ENCODE assay signal across 15 cellular contexts in the genomic region with DNA sequence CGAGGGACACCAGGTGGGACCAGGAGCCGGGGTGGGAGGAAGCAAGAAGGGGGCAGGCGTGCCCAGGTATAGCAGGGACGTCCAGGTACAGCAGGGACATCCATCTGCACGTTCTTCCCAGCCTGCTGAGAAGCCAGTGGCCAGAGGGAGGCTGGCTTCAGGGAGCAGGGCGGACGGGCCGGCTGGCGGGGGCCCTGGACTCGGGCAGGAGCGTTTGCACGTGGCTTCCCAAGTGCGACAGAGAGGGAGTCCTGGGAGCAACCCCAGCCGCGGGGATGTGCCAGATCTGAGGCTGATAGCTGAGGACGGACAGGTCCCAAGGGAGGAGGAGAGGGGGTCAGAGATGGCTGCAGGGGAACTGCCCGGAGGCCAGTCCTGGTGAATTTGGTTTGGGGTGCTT. TPM values are rescaled to one million over a fixed set of nuclear protein-coding genes. Genes with fewer than 3 reads are reported as not detected.
A peak's percentile ranks its signal among the peaks of the same experiment; 100 is the strongest.
DNase-seq lines count a peak whose midpoint lies in the region; ATAC-seq, FAIRE-seq and TF ChIP-seq lines count a peak whose summit lies in the region.
"Had no signal": no experiment of that assay in that cellular context is flagged by ENCODE, and none has a peak within 500 bp of the region (broad histone marks: within the 10 kb centered on the region; RNA-seq: fewer than 3 reads in every experiment).

No MANE protein-coding gene starts in this region.

- no peaks in the 10 kb centered on the region for H3K27me3 ChIP-seq in pancreas

- H3K4me3 Mint-ChIP-seq in activated naive CD8-positive, alpha-beta T cell treated with anti-CD3 and anti-CD28 coated beads, Interleukin-2, amount 10 ng/mL, durations not matched to agents 7 days and 5 days: no peak overlapping the region
- H3K4me3 Mint-ChIP-seq in stimulated activated naive B cell treated with anti-CD40 and anti-IgM and Interleukin-4, amounts not matched to agents 10 μg/mL and 1 μg/mL and 100 μg/mL, for 72 hours: peak overlapping the region in 1 of 2 donors; percentile 28
- H3K4me3 Mint-ChIP-seq: endodermal cell had no signal

- peaks cover 46% of the 10 kb centered on the region for H3K4me1 Mint-ChIP-seq in activated naive CD8-positive, alpha-beta T cell treated with anti-CD3 and anti-CD28 coated beads, Interleukin-2, amount 10 ng/mL, durations not matched to agents 7 days and 5 days
- H3K4me1 Mint-ChIP-seq in stimulated activated naive B cell treated with anti-CD40 and anti-IgM and Interleukin-4, amounts not matched to agents 10 μg/mL and 1 μg/mL and 100 μg/mL, for 72 hours: peaks cover 69 to 94% of the 10 kb centered on the region in 2 donors

- TF ChIP-seq CTCF in pancreas (IDR thresholded peaks at IDR 0.05): no peak

- POLR2A ChIA-PET in activated naive CD8-positive, alpha-beta T cell treated with anti-CD3 and anti-CD28 coated beads, Interleukin-2, amount 10 ng/mL, durations not matched to agents 7 days and 5 days (lab: Charles Lee): no interaction called here

- TF ChIP-seq POLR2A in GM12892 (IDR thresholded peaks at IDR 0.05; ENCODE audit: low read depth, low read length): peak; percentile 27; the same call in 1 of the 2 replicates

- H3K4me1 ChIP-seq in pancreas: peaks cover 0 to 3% (median 0%) of the 10 kb centered on the region in 3 donors
- H3K4me1 ChIP-seq: Caco-2 had no signal

- no peak for ATAC-seq in activated naive CD8-positive, alpha-beta T cell treated with anti-CD3 and anti-CD28 coated beads, Interleukin-2, amount 10 ng/mL, durations not matched to agents 7 days and 5 days (ENCODE audit: low read depth)
- ATAC-seq in left lobe of liver: peak; percentile 52
- no peak for ATAC-seq in stimulated activated naive B cell treated with anti-CD40 and anti-IgM and Interleukin-4, amounts not matched to agents 10 μg/mL and 1 μg/mL and 100 μg/mL, for 72 hours (replicated peaks)
- ATAC-seq in pancreas: no peak

- FAIRE-seq in GM12892 (lab: Jason Lieb, UNC): no peak
- FAIRE-seq in pancreas (lab: Jason Lieb, UNC): no peak

- no peaks in the 10 kb centered on the region for H3K36me3 ChIP-seq in pancreas

- intact Hi-C loops in pancreas (cut with DNase I): no loop called here

- H3K9me3 Mint-ChIP-seq in activated naive CD8-positive, alpha-beta T cell treated with anti-CD3 and anti-CD28 coated beads, Interleukin-2, amount 10 ng/mL, durations not matched to agents 7 days and 5 days: no peaks in the 10 kb centered on the region
- peaks cover 1 to 3% of the 10 kb centered on the region in 2 donors for H3K9me3 Mint-ChIP-seq in stimulated activated naive B cell treated with anti-CD40 and anti-IgM and Interleukin-4, amounts not matched to agents 10 μg/mL and 1 μg/mL and 100 μg/mL, for 72 hours
- H3K9me3 Mint-ChIP-seq: endodermal cell, naive B cell had no signal

- H3K4me3 ChIP-seq in pancreas: no peak overlapping the region

- DNase-seq in GM12892 (ENCODE audit: insufficient read length) (no peak), left lobe of liver (ENCODE audit: low spot score) (peak; percentile 63), globus pallidus (ENCODE audit: low spot score) (no peak), pancreas (no peak)
- DNase-seq in activated naive CD8-positive, alpha-beta T cell treated with anti-CD3 and anti-CD28 coated beads, Interleukin-2, amount 10 ng/mL, durations not matched to agents 7 days and 5 days: no peak
- no peak for DNase-seq in stimulated activated naive B cell treated with anti-CD40 and anti-IgM and Interleukin-4, amounts not matched to agents 10 μg/mL and 1 μg/mL and 100 μg/mL, for 72 hours
- no peak for DNase-seq in activated effector memory CD4-positive, alpha-beta T cell treated with Interleukin-2 at 50 U/mL for 16 hours
- DNase-seq in stimulated activated naive CD4-positive, alpha-beta T cell treated with Interleukin-2 at 50 U/mL for 16 hours (lab: John Stamatoyannopoulos, UW): no peak
- DNase-seq: activated gamma-delta T cell treated with Interleukin-2 at 50 U/mL for 16 hours; Caco-2; endodermal cell; mammary epithelial cell; naive B cell; NCI-H524; stimulated activated CD4-positive, alpha-beta T cell treated with anti-CD3 and anti-CD28 coated beads, Interleukin-2, amount 100 ng/mL, for 48 hours had no signal

- H3K27me3 Mint-ChIP-seq in activated naive CD8-positive, alpha-beta T cell treated with anti-CD3 and anti-CD28 coated beads, Interleukin-2, amount 10 ng/mL, durations not matched to agents 7 days and 5 days: no peaks in the 10 kb centered on the region
- H3K27me3 Mint-ChIP-seq in stimulated activated naive B cell treated with anti-CD40 and anti-IgM and Interleukin-4, amounts not matched to agents 10 μg/mL and 1 μg/mL and 100 μg/mL, for 72 hours: no peaks in the 10 kb centered on the region
- H3K27me3 Mint-ChIP-seq: naive B cell had no signal

- peaks cover 38% of the 10 kb centered on the region for H3K36me3 Mint-ChIP-seq in activated naive CD8-positive, alpha-beta T cell treated with anti-CD3 and anti-CD28 coated beads, Interleukin-2, amount 10 ng/mL, durations not matched to agents 7 days and 5 days
- peaks cover 73 to 75% of the 10 kb centered on the region in 2 donors for H3K36me3 Mint-ChIP-seq in stimulated activated naive B cell treated with anti-CD40 and anti-IgM and Interleukin-4, amounts not matched to agents 10 μg/mL and 1 μg/mL and 100 μg/mL, for 72 hours

- peak overlapping the region; percentile 42 for H3K27ac Mint-ChIP-seq in activated naive CD8-positive, alpha-beta T cell treated with anti-CD3 and anti-CD28 coated beads, Interleukin-2, amount 10 ng/mL, durations not matched to agents 7 days and 5 days
- H3K27ac Mint-ChIP-seq in stimulated activated naive B cell treated with anti-CD40 and anti-IgM and Interleukin-4, amounts not matched to agents 10 μg/mL and 1 μg/mL and 100 μg/mL, for 72 hours: peak overlapping the region; percentile 83

- no peaks in the 10 kb centered on the region for H3K9me3 ChIP-seq in pancreas
- H3K9me3 ChIP-seq: Caco-2 had no signal

- WGBS in pancreas, 2 donors: 80 to 84% methylated on average over 16 to 17 of the region's 17 CpGs

- H3K27ac ChIP-seq in pancreas: no peak overlapping the region

RNA-seq across cellular contexts. Expression of gene MYO9B, which starts 36.7 kb away (rescaled TPM):
- polyA plus RNA-seq in GM12892 (2012; ENCODE audit: missing spikeins): 126 TPM
- 100 to 1,000 TPM; 275 to 285 TPM for total RNA-seq in activated naive CD8-positive, alpha-beta T cell treated with anti-CD3 and anti-CD28 coated beads, Interleukin-2, amount 10 ng/mL, durations not matched to agents 7 days and 5 days
- total RNA-seq in left lobe of liver (28.9 TPM), pancreas (10 to 100 TPM; 16.6 to 49.2 (median 20.8) TPM)
- 10 to 100 TPM; 40.9 to 53.4 TPM for polyA plus RNA-seq in pancreas

RNA-seq across cellular contexts. Expression of gene HAUS8, which starts 37.0 kb away (rescaled TPM):
- polyA plus RNA-seq in GM12892 (2012; ENCODE audit: missing spikeins): 16.3 TPM
- total RNA-seq in activated naive CD8-positive, alpha-beta T cell treated with anti-CD3 and anti-CD28 coated beads, Interleukin-2, amount 10 ng/mL, durations not matched to agents 7 days and 5 days: 10 to 100 TPM; 50.7 to 51.7 TPM
- total RNA-seq in left lobe of liver: 5.1 TPM
- 1 to 10 TPM; 2.0 to 5.6 (median 2.1) TPM for total RNA-seq in pancreas
- polyA plus RNA-seq in pancreas: 10 to 100 TPM in 1 of 2 donors, 1 to 10 TPM in 1; 6.5 to 12.0 TPM
